Comparison of ENCODE assay signal across 8 cellular contexts in the genomic region with DNA sequence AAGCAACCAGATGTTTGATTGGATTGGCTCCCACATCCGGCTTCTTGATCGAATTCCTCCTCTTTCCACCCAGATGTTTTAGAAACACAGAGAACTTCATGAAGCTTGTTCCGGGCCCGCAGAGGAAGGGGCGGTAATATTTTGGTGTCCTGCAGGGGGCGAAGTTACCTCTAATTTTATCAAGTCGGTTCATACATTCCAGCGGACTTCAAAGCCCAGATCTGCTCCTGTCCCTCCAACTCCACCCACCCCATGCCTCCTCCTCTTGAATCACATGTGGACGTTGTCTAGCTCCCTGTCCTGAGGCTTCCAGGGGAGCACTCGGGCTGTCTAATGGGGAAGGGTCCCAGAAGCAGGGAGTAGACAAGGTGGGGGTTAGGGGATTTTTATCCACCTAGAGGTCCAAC. TPM values are rescaled to one million over a fixed set of nuclear protein-coding genes. Genes with fewer than 3 reads are reported as not detected.
A peak's percentile ranks its signal among the peaks of the same experiment; 100 is the strongest.
DNase-seq lines count a peak whose midpoint lies in the region; ATAC-seq lines count a peak whose summit lies in the region.

No MANE protein-coding gene starts in this region.

- H3K4me3 Mint-ChIP-seq in naive B cell: no peak overlapping the region

- H3K27me3 Mint-ChIP-seq in naive B cell: peaks cover 41 to 56% (median 42%) of the 10 kb centered on the region in 3 donors

- ATAC-seq in HG03159 (IDR thresholded peaks at IDR 0.05; ENCODE audit: unreplicated experiment) (peak; percentile 38), esophagus mucosa (peak; percentile 56), naive B cell (ENCODE audit: low read depth in 2 of 2) (peak; percentile 22 to 33), HG02870 (IDR thresholded peaks at IDR 0.05; ENCODE audit: unreplicated experiment) (no peak)

- peaks cover 14 to 16% (median 16%) of the 10 kb centered on the region in 3 donors for H3K4me1 Mint-ChIP-seq in naive B cell

- H3K36me3 Mint-ChIP-seq in naive B cell: no peaks in the 10 kb centered on the region

- H3K9me3 Mint-ChIP-seq in naive B cell: peaks cover 0 to under 1% (median 0%) of the 10 kb centered on the region in 7 donors

- peak; percentile 89 for DNase-seq in DMS53 (lab: John Stamatoyannopoulos, UW)
- DNase-seq in NOMO-1 treated with dmso at 0.1 percent for 144 hours (lab: John Stamatoyannopoulos, UW; ENCODE audit: unreplicated experiment): peak; percentile 53
- peak; percentile 39 for DNase-seq in activated CD8-positive, alpha-beta memory T cell treated with anti-CD3 and anti-CD28 coated beads, Interleukin-2, amount 50 U/mL, for 24 hours (ENCODE audit: extremely low read depth)
- DNase-seq in naive B cell: peak; percentile 56
- peak in 35 of 49 donors; percentile 4 to 65 (median 29) for DNase-seq in substantia nigra (lab: John Stamatoyannopoulos, UW)

- peak overlapping the region in 1 of 6 donors; percentile 33 for H3K27ac Mint-ChIP-seq in naive B cell

- H3K27ac ChIP-seq in substantia nigra (ENCODE audit: low read depth, low read length, poor library complexity, severe bottlenecking): no peak overlapping the region

RNA-seq across cellular contexts. Expression of gene BMP6, which starts 2.9 kb away (rescaled TPM):
- 0.60 TPM for total RNA-seq in esophagus mucosa
- polyA plus RNA-seq in naive B cell (ENCODE audit: low read depth in 6 of 6): 1 to 10 TPM in 1 of 6 donors, under 1 TPM in 3, not detected in 2; 0.23 to 1.0 (median 0.63) TPM

Comparison
In these comparisons a context has a peak if more than half of its experiments do, and no peak if none do; other contexts are left out.
1. DNase-seq: peak in every context shown above with its lines; median percentile 89 in DMS53; 56 in naive B cell; 53 in NOMO-1 treated with dmso at 0.1 percent for 144 hours; 39 in activated CD8-positive, alpha-beta memory T cell treated with anti-CD3 and anti-CD28 coated beads, Interleukin-2, amount 50 U/mL, for 24 hours; 29 in substantia nigra.